ENCODE assay signal across 13 cellular contexts in the genomic region with DNA sequence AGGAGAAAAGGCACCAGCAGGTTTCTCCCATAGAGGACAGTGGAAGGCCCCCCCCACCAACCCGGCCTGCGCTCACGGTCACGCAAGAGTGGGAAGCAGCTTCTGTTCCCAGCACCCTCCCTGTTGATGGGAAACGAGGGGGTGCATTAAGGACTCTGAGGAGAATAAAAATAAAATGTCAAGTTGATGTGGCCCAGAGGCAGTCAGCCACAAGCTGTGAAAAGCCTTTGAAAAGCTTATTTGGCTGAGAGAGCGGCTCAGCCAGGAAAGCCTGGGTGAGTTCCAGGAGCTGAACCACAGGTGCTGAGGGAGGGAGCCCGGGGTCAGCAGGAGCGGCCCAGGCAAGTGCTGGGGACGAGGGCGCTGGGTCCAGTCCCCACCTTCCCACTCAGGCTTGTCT. TPM values are rescaled to one million over a fixed set of nuclear protein-coding genes. Genes with fewer than 3 reads are reported as not detected.
DNase-seq lines count a peak whose midpoint lies in the region; ATAC-seq, FAIRE-seq and TF ChIP-seq lines count a peak whose summit lies in the region.
"Had no signal": no experiment of that assay in that cellular context is flagged by ENCODE, and none has a peak within 500 bp of the region (broad histone marks: within the 10 kb centered on the region; RNA-seq: fewer than 3 reads in every experiment).

No MANE protein-coding gene starts in this region.

- no peak overlapping the region for H4K91ac ChIP-seq in H9 (ENCODE audit: insufficient read length, low read depth, low read length)

- FAIRE-seq in urothelium cell line (lab: Jason Lieb, UNC), result no peak
- FAIRE-seq: GM19239, K562 had no signal

- no peaks in the 10 kb centered on the region; the same call in 1 of the 2 replicates for H3K4me1 ChIP-seq in H9 (ENCODE audit: insufficient read depth, low read length)

- no peaks in the 10 kb centered on the region for H3K9me3 ChIP-seq in H9 (ENCODE audit: control insufficient read depth, low read depth, low read length)

- H4K5ac ChIP-seq in H9 (ENCODE audit: insufficient read length, low read depth, low read length), result no peak overlapping the region

- no peak overlapping the region for H3K18ac ChIP-seq in H9 (ENCODE audit: insufficient read length, low read depth, low read length)

- no peak overlapping the region for H3K9ac ChIP-seq in H9 (ENCODE audit: extremely low read depth, insufficient read length, low read length)

- H3K4ac ChIP-seq in H9 (ENCODE audit: low read depth, low read length), result no peak overlapping the region

- no peak for TF ChIP-seq CTCF in H9 (conservative IDR thresholded peaks at IDR 0.05)

- DNase-seq in H9 (no peak), NCI-H69 (lab: John Stamatoyannopoulos, UW) (peak; percentile 37), globus pallidus (ENCODE audit: low spot score) (peak; percentile 45), occipital lobe (lab: John Stamatoyannopoulos, UW) (peak; percentile 32), urothelium cell line (ENCODE audit: low spot score) (no peak), NCI-H2171 treated with DMSO at 0.1 percent for 48 hours (lab: John Stamatoyannopoulos, UW) (no peak)
- no peak for DNase-seq in effector memory CD8-positive, alpha-beta T cell
- DNase-seq: aorta; naive thymus-derived CD8-positive, alpha-beta T cell had no signal

- H4K8ac ChIP-seq in H9 (replicated peaks; ENCODE audit: insufficient read length, low read depth, low read length), result no peak overlapping the region

- no peak overlapping the region for H3K4me3 Mint-ChIP-seq in H9
- H3K4me3 Mint-ChIP-seq in effector memory CD8-positive, alpha-beta T cell, result no peak overlapping the region
- H3K4me3 Mint-ChIP-seq: naive thymus-derived CD8-positive, alpha-beta T cell had no signal

- H2AK5ac ChIP-seq in H9 (ENCODE audit: insufficient read length, low read length), result no peak overlapping the region

- no peaks in the 10 kb centered on the region for H3K23me2 ChIP-seq in H9 (ENCODE audit: insufficient read length, low read depth, low read length, poor library complexity, severe bottlenecking)

- no peak overlapping the region for H3K14ac ChIP-seq in H9 (ENCODE audit: insufficient read depth, low read length)

- no CpG with 5 or more reads among the region's 10 CpGs for WGBS in H9 (ENCODE audit: extremely low coverage, insufficient read length, low lambda C conversion rate)

- H3T11ph ChIP-seq in H9 (ENCODE audit: low read length), result no peak overlapping the region

- peak overlapping the region in 2 of 3 experiments; percentile 76 to 81; a peak in 3 of 7 replicates for H3K27ac Mint-ChIP-seq in H9
- H3K27ac Mint-ChIP-seq in effector memory CD8-positive, alpha-beta T cell, result peak overlapping the region in 1 of 2 donors; percentile 19

- H3K79me1 ChIP-seq in H9 (ENCODE audit: insufficient read depth, low read depth, low read length, poor library complexity, severe bottlenecking), result no peaks in the 10 kb centered on the region

- H3K36me3 Mint-ChIP-seq in H9 (ENCODE audit: insufficient read depth in 1 of 3, low read depth in 3 of 3), result peaks cover 12 to 45% (median 44%) of the 10 kb centered on the region in 3 experiments; a peak in 6 of 7 replicates
- H3K36me3 Mint-ChIP-seq in effector memory CD8-positive, alpha-beta T cell (ENCODE audit: insufficient read depth), result peaks cover 58% of the 10 kb centered on the region

- no peak overlapping the region for H3K23ac ChIP-seq in H9 (ENCODE audit: insufficient read length, low read depth, low read length)

- H2BK5ac ChIP-seq in H9 (ENCODE audit: insufficient read length, low read length), result no peak overlapping the region

- H3K4me2 ChIP-seq in H9 (ENCODE audit: insufficient read depth, insufficient read length, low read length), result no peak overlapping the region

- no peaks in the 10 kb centered on the region for H3K9me3 Mint-ChIP-seq in H9
- no peaks in the 10 kb centered on the region for H3K9me3 Mint-ChIP-seq in effector memory CD8-positive, alpha-beta T cell
- H3K9me3 Mint-ChIP-seq: naive thymus-derived CD8-positive, alpha-beta T cell had no signal

- H2BK120ac ChIP-seq in H9 (ENCODE audit: low read depth, low read length, poor library complexity, severe bottlenecking), result no peak overlapping the region

- peaks cover 9 to 10% of the 10 kb centered on the region in 2 experiments for H3K4me1 Mint-ChIP-seq in H9
- H3K4me1 Mint-ChIP-seq in effector memory CD8-positive, alpha-beta T cell (ENCODE audit: low read depth in 2 of 2), result peaks cover 21 to 30% of the 10 kb centered on the region in 2 donors

- H3K27me3 Mint-ChIP-seq in H9 (ENCODE audit: low read depth), result no peaks in the 10 kb centered on the region
- H3K27me3 Mint-ChIP-seq in effector memory CD8-positive, alpha-beta T cell, result no peaks in the 10 kb centered on the region
- H3K27me3 Mint-ChIP-seq: naive thymus-derived CD8-positive, alpha-beta T cell had no signal

- no peak overlapping the region for H2BK20ac ChIP-seq in H9 (ENCODE audit: low read depth, low read length, poor library complexity, severe bottlenecking)

- ATAC-seq in HG03342 (IDR thresholded peaks at IDR 0.05; ENCODE audit: unreplicated experiment), result no peak
- ATAC-seq in effector memory CD8-positive, alpha-beta T cell (replicated peaks), result no peak
- ATAC-seq: K562; naive thymus-derived CD8-positive, alpha-beta T cell had no signal

- H2BK12ac ChIP-seq in H9 (ENCODE audit: insufficient read length, low read depth, low read length), result no peak overlapping the region

- H3K27me3 ChIP-seq in H9 (ENCODE audit: insufficient read depth, low read length), result no peaks in the 10 kb centered on the region

- H2BK15ac ChIP-seq in H9 (ENCODE audit: low read depth, low read length), result no peak overlapping the region

- H3K79me2 ChIP-seq in H9 (ENCODE audit: insufficient read depth, low read length), result no peaks in the 10 kb centered on the region; the same call in 1 of the 2 replicates

- H3K56ac ChIP-seq in H9 (ENCODE audit: insufficient read length, low read depth, low read length), result no peak overlapping the region

- no peak overlapping the region for H3K27ac ChIP-seq in H9 (ENCODE audit: insufficient read length, low read depth, low read length)

- H4K20me1 ChIP-seq in H9 (ENCODE audit: control insufficient read depth, insufficient read depth, insufficient read length), result no peaks in the 10 kb centered on the region

- H2AFZ ChIP-seq in H9 (ENCODE audit: low read length), result no peak overlapping the region

RNA-seq across cellular contexts. Expression of a gene that starts 26.9 kb away (rescaled TPM):
- total RNA-seq in H9 (2021) (0.42 and 0.81 TPM in 2 replicates), occipital lobe (not detected)
- total RNA-seq: aorta, K562, RPMI7951 had no signal

RNA-seq across cellular contexts. Expression of a gene that starts 28.0 kb away (rescaled TPM):
- total RNA-seq in H9 (2021) (7.6 and 7.8 TPM in 2 replicates), occipital lobe (1.2 TPM)

Comparison
In these comparisons a context has a peak if more than half of its experiments do, and no peak if none do; other contexts are left out.
1. DNase-seq: peak in NCI-H69 (single experiment), globus pallidus (single experiment) and occipital lobe (single experiment); none in H9 (single experiment), urothelium cell line (single experiment), effector memory CD8-positive, alpha-beta T cell (0 of 3) and NCI-H2171 treated with DMSO at 0.1 percent for 48 hours (single experiment).